28 cellular contexts compared by ENCODE assay signal in genomic region chr3:127062926-127063325, GRCh38.
"Had no signal": no experiment of that assay in that cellular context is flagged by ENCODE, and none has a peak within 500 bp of the region (broad histone marks: within the 10 kb centered on the region; RNA-seq: fewer than 3 reads in every experiment).

No MANE protein-coding gene starts in this region.

- H3K9me3 ChIP-seq: colonic mucosa, psoas muscle, SJCRH30, thoracic aorta had no signal

- H3K27me3 ChIP-seq: cardiac muscle cell, colonic mucosa, right atrium auricular region, SJCRH30 had no signal

- DNase-seq: activated CD4-positive, alpha-beta T cell treated with anti-CD3 and anti-CD28 coated beads for 1 hour; activated CD4-positive, alpha-beta T cell treated with anti-CD3 and anti-CD28 coated beads, Interleukin-2, amount 50 U/mL, for 4 hours; activated CD8-positive, alpha-beta memory T cell treated with anti-CD3 and anti-CD28 coated beads for 24 hours; activated CD8-positive, alpha-beta memory T cell treated with anti-CD3 and anti-CD28 coated beads, Interleukin-2, amount 50 U/mL, for 4 hours; activated naive CD4-positive, alpha-beta T cell treated with Interleukin-2 at 50 U/mL for 16 hours; activated T-cell treated with anti-CD3 and anti-CD28 coated beads, Interleukin-2, amount 50 U/mL, for 24 hours; colonic mucosa; effector memory CD8-positive, alpha-beta T cell; foreskin melanocyte; kidney glomerular epithelial cell; left ventricle myocardium inferior; SJCRH30; stimulated activated CD4-positive, alpha-beta T cell treated with anti-CD3 and anti-CD28 coated beads, Interleukin-15, amount 100 ng/mL, for 24 hours; stimulated activated naive CD4-positive, alpha-beta T cell; T-cell; WERI-Rb-1 had no signal

- H3K36me3 ChIP-seq: cardiac muscle cell, colonic mucosa, left ventricle myocardium inferior, right atrium auricular region, SJCRH30, thoracic aorta, WERI-Rb-1 had no signal

- H3K27ac ChIP-seq: cardiac muscle cell, colonic mucosa, dorsolateral prefrontal cortex, left ventricle myocardium inferior, psoas muscle, right atrium auricular region, SJCRH30, skin epidermis, thoracic aorta, WERI-Rb-1 had no signal

- H3K4me1 ChIP-seq: colonic mucosa, left ventricle myocardium inferior, psoas muscle, right atrium auricular region, SJCRH30 had no signal

- H3K36me3 Mint-ChIP-seq: memory B cell, T-cell, type B pancreatic cell had no signal

- H3K4me3 Mint-ChIP-seq: activated T-cell treated with anti-CD3 and anti-CD28 coated beads, Interleukin-2, amount 50 U/mL, for 24 hours; activated T-helper 17 cell treated with anti-CD3 and anti-CD28 coated beads, Interleukin-2, amount 50 U/mL, for 72 hours; effector memory CD8-positive, alpha-beta T cell; memory B cell; neural crest cell; T-cell; T-helper 2 cell treated with Interferon-gamma antibody and Interleukin-4, amounts not matched to agents 5 μg/mL and 100 μg/mL, for 36 hours; type B pancreatic cell had no signal

- ATAC-seq: activated T-helper 17 cell treated with anti-CD3 and anti-CD28 coated beads, Interleukin-2, amount 50 U/mL, for 72 hours; effector memory CD8-positive, alpha-beta T cell; esophagus mucosa; psoas muscle; T-cell had no signal

- H3K27ac Mint-ChIP-seq: activated T-cell treated with anti-CD3 and anti-CD28 coated beads, Interleukin-2, amount 50 U/mL, for 24 hours; activated T-helper 17 cell treated with anti-CD3 and anti-CD28 coated beads, Interleukin-2, amount 50 U/mL, for 72 hours; effector memory CD8-positive, alpha-beta T cell; memory B cell; T-cell; T-helper 2 cell treated with Interferon-gamma antibody and Interleukin-4, amounts not matched to agents 5 μg/mL and 100 μg/mL, for 36 hours; type B pancreatic cell had no signal

- H3K4me1 Mint-ChIP-seq: activated T-helper 17 cell treated with anti-CD3 and anti-CD28 coated beads, Interleukin-2, amount 50 U/mL, for 72 hours; memory B cell; neural crest cell; T-cell had no signal

- H3K4me3 ChIP-seq: cardiac muscle cell, colonic mucosa, dorsolateral prefrontal cortex, left ventricle myocardium inferior, psoas muscle, right atrium auricular region, SJCRH30, skin epidermis, thoracic aorta had no signal

- H3K9me3 Mint-ChIP-seq: activated T-helper 17 cell treated with anti-CD3 and anti-CD28 coated beads, Interleukin-2, amount 50 U/mL, for 72 hours; effector memory CD8-positive, alpha-beta T cell; T-cell; T-helper 2 cell treated with Interferon-gamma antibody and Interleukin-4, amounts not matched to agents 5 μg/mL and 100 μg/mL, for 36 hours; type B pancreatic cell had no signal
